24 cellular contexts compared by ENCODE assay signal in the genomic region with DNA sequence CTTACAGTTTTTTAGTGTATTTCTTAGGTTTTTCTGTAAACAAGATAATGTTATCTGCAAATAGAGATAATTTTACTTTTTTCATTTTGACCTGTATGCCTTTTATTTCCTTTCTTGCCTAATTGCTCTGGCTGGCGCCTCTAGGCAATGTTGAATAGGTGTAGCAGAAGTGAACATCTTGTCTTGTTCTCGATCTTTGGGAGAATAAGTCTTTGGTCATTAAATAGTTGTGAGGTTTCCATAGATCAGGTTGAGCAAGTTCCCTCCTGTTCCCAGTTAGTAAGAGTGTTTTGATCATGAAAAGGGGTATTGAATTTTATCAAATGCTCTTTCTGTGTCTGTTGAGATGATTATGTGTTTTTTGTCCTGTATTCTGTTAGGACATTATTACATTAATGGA. TPM values are rescaled to one million over a fixed set of nuclear protein-coding genes. Genes with fewer than 3 reads are reported as not detected.
DNase-seq lines count a peak whose midpoint lies in the region; ATAC-seq and TF ChIP-seq lines count a peak whose summit lies in the region.
"Had no signal": no experiment of that assay in that cellular context is flagged by ENCODE, and none has a peak within 500 bp of the region (broad histone marks: within the 10 kb centered on the region; RNA-seq: fewer than 3 reads in every experiment).

No MANE protein-coding gene starts in this region.

- TF ChIP-seq POLR2A in breast epithelium (IDR thresholded peaks at IDR 0.05), result no peak

- TF ChIP-seq CTCF in MCF 10A (IDR thresholded peaks at IDR 0.05; ENCODE audit: unreplicated experiment) (no peak), breast epithelium (IDR thresholded peaks at IDR 0.05) (no peak), OCI-LY7 (conservative IDR thresholded peaks at IDR 0.05; ENCODE audit: low read length) (no peak), foreskin keratinocyte (conservative IDR thresholded peaks at IDR 0.05) (no peak), type B pancreatic cell (conservative IDR thresholded peaks at IDR 0.05) (no peak)

- H3K4me3 Mint-ChIP-seq in MCF 10A (ENCODE audit: unreplicated experiment) (no peak overlapping the region), type B pancreatic cell (no peak overlapping the region)
- no peak overlapping the region for H3K4me3 Mint-ChIP-seq in naive thymus-derived CD4-positive, alpha-beta T cell
- H3K4me3 Mint-ChIP-seq: CD4-positive, CD25-positive, alpha-beta regulatory T cell had no signal

- H3K36me3 ChIP-seq in breast epithelium, result no peaks in the 10 kb centered on the region
- H3K36me3 ChIP-seq in OCI-LY7 (ENCODE audit: insufficient read depth, low read length), result peaks cover 96% of the 10 kb centered on the region
- peaks cover 5 to 45% (median 20%) of the 10 kb centered on the region in 3 experiments for H3K36me3 ChIP-seq in naive thymus-derived CD4-positive, alpha-beta T cell (ENCODE audit: control insufficient read depth in 2 of 3, insufficient read depth in 3 of 3, low read length in 3 of 3)

- H3K9me3 ChIP-seq in breast epithelium, result no peaks in the 10 kb centered on the region
- H3K9me3 ChIP-seq in OCI-LY7 (ENCODE audit: low read length), result peaks cover 6% of the 10 kb centered on the region; the same call in 1 of the 2 replicates
- H3K9me3 ChIP-seq in naive thymus-derived CD4-positive, alpha-beta T cell (ENCODE audit: control insufficient read depth in 2 of 3, low read length in 3 of 3), result no peaks in the 10 kb centered on the region

- peak; percentile 12 for DNase-seq in MCF 10A (ENCODE audit: unreplicated experiment)
- DNase-seq in breast epithelium (ENCODE audit: low spot score in 2 of 2), result no peak
- DNase-seq in OCI-LY7 (ENCODE audit: low spot score), result no peak
- DNase-seq in foreskin keratinocyte, result peak; percentile 13 to 26
- DNase-seq in type B pancreatic cell (ENCODE audit: extremely low spot score, unreplicated experiment), result no peak
- no peak for DNase-seq in naive thymus-derived CD4-positive, alpha-beta T cell
- DNase-seq in C1 segment of cervical spinal cord (lab: John Stamatoyannopoulos, UW), result no peak
- DNase-seq: AML-193; CD4-positive, CD25-positive, alpha-beta regulatory T cell; DMS79; H7; KBM-7; NCI-H1092 treated with DMSO at 0.1 percent for 48 hours; NCI-H2081; NCI-H446; NCI-H526; PC-3; RPMI8226; SHP77 treated with DMSO at 0.1 percent for 48 hours; SW 1271 had no signal

- H3K4me1 ChIP-seq in breast epithelium (no peaks in the 10 kb centered on the region), OCI-LY7 (ENCODE audit: insufficient read depth, low read length, poor library complexity, severe bottlenecking) (peaks cover 47% of the 10 kb centered on the region), foreskin keratinocyte (peaks cover 14% of the 10 kb centered on the region)
- no peaks in the 10 kb centered on the region for H3K4me1 ChIP-seq in naive thymus-derived CD4-positive, alpha-beta T cell (ENCODE audit: control insufficient read depth in 2 of 2, insufficient read depth in 2 of 2, low read length in 2 of 2)

- H3K27ac Mint-ChIP-seq in MCF 10A (ENCODE audit: low read depth, unreplicated experiment) (no peak overlapping the region), type B pancreatic cell (peak overlapping the region; percentile 19)
- H3K27ac Mint-ChIP-seq in naive thymus-derived CD4-positive, alpha-beta T cell, result peak overlapping the region in 3 of 9 donors; percentile 5 to 34 (median 8)
- H3K27ac Mint-ChIP-seq: CD4-positive, CD25-positive, alpha-beta regulatory T cell had no signal

- no peak overlapping the region for H2AFZ ChIP-seq in OCI-LY7 (ENCODE audit: low read length)

- no peaks in the 10 kb centered on the region for H3K9me3 Mint-ChIP-seq in MCF 10A (ENCODE audit: unreplicated experiment)
- H3K9me3 Mint-ChIP-seq in type B pancreatic cell, result no peaks in the 10 kb centered on the region
- no peaks in the 10 kb centered on the region for H3K9me3 Mint-ChIP-seq in naive thymus-derived CD4-positive, alpha-beta T cell
- H3K9me3 Mint-ChIP-seq: CD4-positive, CD25-positive, alpha-beta regulatory T cell had no signal

- BruUV-seq in MCF 10A (replicated peaks; lab: Mats Ljungman, UMichigan), result no TSS peak
- no TSS peak for BruUV-seq in OCI-LY7 (replicated peaks; lab: Mats Ljungman, UMichigan)

- H3K4me3 ChIP-seq in breast epithelium (no peak overlapping the region), OCI-LY7 (ENCODE audit: low read depth, low read length, poor library complexity, severe bottlenecking) (no peak overlapping the region)
- no peak overlapping the region for H3K4me3 ChIP-seq in naive thymus-derived CD4-positive, alpha-beta T cell (ENCODE audit: low read length)
- H3K4me3 ChIP-seq: SK-N-MC had no signal

- H3K27me3 ChIP-seq in breast epithelium (no peaks in the 10 kb centered on the region), foreskin keratinocyte (no peaks in the 10 kb centered on the region)
- no peaks in the 10 kb centered on the region for H3K27me3 ChIP-seq in naive thymus-derived CD4-positive, alpha-beta T cell (ENCODE audit: control insufficient read depth in 2 of 2, insufficient read depth in 2 of 2, low read length in 2 of 2)

- intact Hi-C loops in MCF 10A (cut with micrococcal nuclease) (no loop called here), breast epithelium (cut with DNase I; ENCODE audit: low total_unique reads) (no loop called here), OCI-LY7 (cut with micrococcal nuclease; ENCODE audit: unreplicated experiment) (loop anchor here (2.0 kb wide), 1 partner anchor 25 kb away; the partner anchor contains the start of gene DLAT)
- intact Hi-C loops in naive thymus-derived CD4-positive, alpha-beta T cell (cut with micrococcal nuclease), result no loop called here

- peaks cover 26% of the 10 kb centered on the region for H3K79me2 ChIP-seq in OCI-LY7 (ENCODE audit: insufficient read depth, low read depth, low read length)

- CTCF ChIA-PET in MCF 10A (lab: Yijun Ruan, JAX) (no interaction called here), OCI-LY7 (lab: Charles Lee; ENCODE audit: unreplicated experiment) (no interaction called here)
- CTCF ChIA-PET in naive thymus-derived CD4-positive, alpha-beta T cell (lab: Charles Lee), result no interaction called here

- no peaks in the 10 kb centered on the region for H4K20me1 ChIP-seq in OCI-LY7 (ENCODE audit: insufficient read depth, low read length)

- H3K27ac ChIP-seq in breast epithelium (no peak overlapping the region), OCI-LY7 (ENCODE audit: low read depth, low read length, poor library complexity, severe bottlenecking) (peak overlapping the region; percentile 79), foreskin keratinocyte (no peak overlapping the region)
- H3K27ac ChIP-seq in naive thymus-derived CD4-positive, alpha-beta T cell (ENCODE audit: low read depth, low read length), result no peak overlapping the region
- H3K27ac ChIP-seq: 22Rv1, HL-60, SK-N-MC had no signal

- peaks cover 86% of the 10 kb centered on the region for H3K36me3 Mint-ChIP-seq in MCF 10A (ENCODE audit: insufficient read depth, unreplicated experiment)
- H3K36me3 Mint-ChIP-seq in type B pancreatic cell, result peaks cover 69% of the 10 kb centered on the region
- peaks cover 19 to 82% (median 57%) of the 10 kb centered on the region in 5 donors for H3K36me3 Mint-ChIP-seq in naive thymus-derived CD4-positive, alpha-beta T cell

- peak overlapping the region; percentile 59 for H3K4me2 ChIP-seq in OCI-LY7 (ENCODE audit: low read length)

- POLR2A ChIA-PET in MCF 10A (lab: Yijun Ruan, JAX) (no interaction called here), OCI-LY7 (lab: Charles Lee) (interaction anchor here (1.4 to 1.7 kb wide), 2 partner anchors 117 to 123 kb away, joined by 3 to 4 read pairs; no protein-coding TSS in a partner anchor)
- POLR2A ChIA-PET in naive thymus-derived CD4-positive, alpha-beta T cell (lab: Charles Lee), result no interaction called here

- H3K9me2 ChIP-seq in OCI-LY7 (ENCODE audit: insufficient read depth, low read length), result no peaks in the 10 kb centered on the region

- ATAC-seq in foreskin keratinocyte, result no peak
- ATAC-seq in naive thymus-derived CD4-positive, alpha-beta T cell, result no peak
- no peak for ATAC-seq in HG02678 (IDR thresholded peaks at IDR 0.05; ENCODE audit: unreplicated experiment)
- ATAC-seq: PC-3 had no signal

- H3K4me1 Mint-ChIP-seq in MCF 10A (ENCODE audit: insufficient read depth, unreplicated experiment) (peaks cover 11% of the 10 kb centered on the region), type B pancreatic cell (ENCODE audit: unreplicated experiment) (no peaks in the 10 kb centered on the region)
- peaks cover 0 to 15% (median 12%) of the 10 kb centered on the region in 7 donors for H3K4me1 Mint-ChIP-seq in naive thymus-derived CD4-positive, alpha-beta T cell

- H3K27me3 Mint-ChIP-seq in MCF 10A (ENCODE audit: insufficient read depth, unreplicated experiment) (no peaks in the 10 kb centered on the region), type B pancreatic cell (no peaks in the 10 kb centered on the region)
- no peaks in the 10 kb centered on the region for H3K27me3 Mint-ChIP-seq in naive thymus-derived CD4-positive, alpha-beta T cell
- H3K27me3 Mint-ChIP-seq: CD4-positive, CD25-positive, alpha-beta regulatory T cell had no signal

RNA-seq across cellular contexts. Expression of gene PIH1D2, which starts 24.0 kb away (rescaled TPM):
- total RNA-seq in MCF 10A (2022) (2.0 and 2.1 TPM in 2 replicates), breast epithelium (1 to 10 TPM; 1.3 to 5.4 (median 3.3) TPM), OCI-LY7 (2022) (0.61 and 2.6 TPM in 2 replicates), foreskin keratinocyte (1.8 and 2.4 TPM in 2 replicates), type B pancreatic cell (ENCODE audit: low replicate concordance) (3.1 and 5.5 TPM in 2 replicates)
- total RNA-seq in OCI-LY7 (2014; rRNA removed; shearing (Covaris generic)), result 0.95 and 1.3 TPM in 2 replicates
- polyA plus RNA-seq in foreskin keratinocyte, result 1.0 and 1.3 TPM in 2 replicates
- under 1 TPM in 4 of 5 experiments, not detected in 1; 0.32 to 0.57 (median 0.44) TPM for total RNA-seq in naive thymus-derived CD4-positive, alpha-beta T cell
- polyA plus RNA-seq in naive thymus-derived CD4-positive, alpha-beta T cell, result not detected
- polyA plus RNA-seq: CD4-positive, CD25-positive, alpha-beta regulatory T cell had no signal

RNA-seq across cellular contexts. Expression of gene NKAPD1, which starts 24.3 kb away (rescaled TPM):
- 25.1 and 27.5 TPM in 2 replicates for total RNA-seq in MCF 10A (2022)
- total RNA-seq in breast epithelium, result 10 to 100 TPM; 13.1 to 16.1 (median 14.7) TPM
- total RNA-seq in OCI-LY7 (2014; rRNA removed; shearing (Covaris generic)), result 21.3 and 39.6 TPM in 2 replicates
- 30.7 and 31.1 TPM in 2 replicates for total RNA-seq in OCI-LY7 (2022)
- total RNA-seq in foreskin keratinocyte, result 18.9 and 19.0 TPM in 2 replicates
- polyA plus RNA-seq in foreskin keratinocyte, result 8.7 and 9.8 TPM in 2 replicates
- 27.4 and 31.2 TPM in 2 replicates for total RNA-seq in type B pancreatic cell (ENCODE audit: low replicate concordance)
- total RNA-seq in naive thymus-derived CD4-positive, alpha-beta T cell, result 10 to 100 TPM; 12.4 to 22.9 (median 19.7) TPM
- 10 to 100 TPM in 1 of 2 donors, 1 to 10 TPM in 1; 9.2 to 10.9 TPM for polyA plus RNA-seq in naive thymus-derived CD4-positive, alpha-beta T cell

RNA-seq across cellular contexts. Expression of gene DLAT, which starts 24.6 kb away (rescaled TPM):
- total RNA-seq in MCF 10A (2022) (43.3 and 46.7 TPM in 2 replicates), breast epithelium (10 to 100 TPM; 26.9 to 30.9 (median 27.5) TPM), OCI-LY7 (2022) (46.0 and 54.1 TPM in 2 replicates), foreskin keratinocyte (48.4 and 50.7 TPM in 2 replicates), type B pancreatic cell (ENCODE audit: low replicate concordance) (43.8 and 46.8 TPM in 2 replicates)
- total RNA-seq in OCI-LY7 (2014; rRNA removed; shearing (Covaris generic)), result 34.5 and 42.0 TPM in 2 replicates
- polyA plus RNA-seq in foreskin keratinocyte, result 13.9 and 17.4 TPM in 2 replicates
- 10 to 100 TPM; 13.1 to 31.0 (median 17.8) TPM for total RNA-seq in naive thymus-derived CD4-positive, alpha-beta T cell
- 10 to 100 TPM; 24.2 to 25.9 TPM for polyA plus RNA-seq in naive thymus-derived CD4-positive, alpha-beta T cell

RNA-seq across cellular contexts. Expression of gene TIMM8B, which starts 36.8 kb away (rescaled TPM):
- total RNA-seq in MCF 10A (2022) (58.1 and 70.8 TPM in 2 replicates), breast epithelium (10 to 100 TPM; 31.9 to 48.8 (median 40.5) TPM), OCI-LY7 (2022) (41.3 and 58.2 TPM in 2 replicates), foreskin keratinocyte (62.4 and 66.1 TPM in 2 replicates), type B pancreatic cell (ENCODE audit: low replicate concordance) (80.0 and 84.9 TPM in 2 replicates)
- 71.3 and 94.3 TPM in 2 replicates for total RNA-seq in OCI-LY7 (2014; rRNA removed; shearing (Covaris generic))
- 97.0 and 99.3 TPM in 2 replicates for polyA plus RNA-seq in foreskin keratinocyte
- 10 to 100 TPM; 15.5 to 61.1 (median 24.3) TPM for total RNA-seq in naive thymus-derived CD4-positive, alpha-beta T cell
- 10 to 100 TPM; 42.6 to 71.4 TPM for polyA plus RNA-seq in naive thymus-derived CD4-positive, alpha-beta T cell

RNA-seq across cellular contexts. Expression of gene SDHD, which starts 36.9 kb away (rescaled TPM):
- total RNA-seq in MCF 10A (2022) (119 and 124 TPM in 2 replicates), breast epithelium (100 to 1,000 TPM; 108 to 122 (median 109) TPM), OCI-LY7 (2022) (77.1 and 85.6 TPM in 2 replicates), foreskin keratinocyte (82.3 and 84.4 TPM in 2 replicates), type B pancreatic cell (ENCODE audit: low replicate concordance) (67.9 and 97.2 TPM in 2 replicates)
- total RNA-seq in OCI-LY7 (2014; rRNA removed; shearing (Covaris generic)), result 43.5 and 58.8 TPM in 2 replicates
- 64.9 and 80.9 TPM in 2 replicates for polyA plus RNA-seq in foreskin keratinocyte
- total RNA-seq in naive thymus-derived CD4-positive, alpha-beta T cell, result 10 to 100 TPM; 39.6 to 84.4 (median 65.8) TPM
- 100 to 1,000 TPM; 188 to 211 TPM for polyA plus RNA-seq in naive thymus-derived CD4-positive, alpha-beta T cell

Comparison
In these comparisons a context has a peak if more than half of its experiments do, and no peak if none do; other contexts are left out.
1. DNase-seq: peak in MCF 10A (single experiment) and foreskin keratinocyte (2 of 2); none in breast epithelium (0 of 2), OCI-LY7 (single experiment), type B pancreatic cell (single experiment), naive thymus-derived CD4-positive, alpha-beta T cell (0 of 9) and C1 segment of cervical spinal cord (0 of 14).